Comparison of ENCODE assay signal across 10 cellular contexts in genomic region chr7:96495751-96496216, GRCh38.
DNase-seq lines count a peak whose midpoint lies in the region; ATAC-seq and TF ChIP-seq lines count a peak whose summit lies in the region.
"Had no signal": no experiment of that assay in that cellular context is flagged by ENCODE, and none has a peak within 500 bp of the region (broad histone marks: within the 10 kb centered on the region; RNA-seq: fewer than 3 reads in every experiment).

No MANE protein-coding gene starts in this region.

- H3K27ac ChIP-seq in HEK293 (ENCODE audit: extremely low read depth, low read depth, low read length), result no peak overlapping the region
- no peak overlapping the region for H3K27ac ChIP-seq in sigmoid colon
- H3K27ac ChIP-seq: SK-N-MC had no signal

- TF ChIP-seq CTCF in HEK293 (tag by site-specific recombination; IDR thresholded peaks at IDR 0.05), result no peak
- TF ChIP-seq CTCF in Calu3 (IDR thresholded peaks at IDR 0.05; ENCODE audit: unreplicated experiment), result no peak
- no peak for TF ChIP-seq CTCF in sigmoid colon (IDR thresholded peaks at IDR 0.05)

- TF ChIP-seq POLR2A in sigmoid colon (IDR thresholded peaks at IDR 0.05), result no peak

- peak overlapping the region; percentile 60 for H3K4me3 Mint-ChIP-seq in activated T-helper 1 cell treated with anti-CD3 and anti-CD28 coated beads, Interleukin-12 subunit alpha, Interleukin-12 subunit beta, Interleukin-2, Interleukin-4 antibody, amounts not matched to agents 30 ng/mL and 10 ng/mL and 1 ng/mL, durations not matched to agents 14 hours and 24 hours and 36 hours
- no peak overlapping the region for H3K4me3 Mint-ChIP-seq in Calu3 (ENCODE audit: low read depth, unreplicated experiment)

- H3K4me3 ChIP-seq in HEK293 (ENCODE audit: low read depth, low read length) (no peak overlapping the region), sigmoid colon (no peak overlapping the region)
- H3K4me3 ChIP-seq: SK-N-MC had no signal

- H3K9me3 Mint-ChIP-seq in activated T-helper 1 cell treated with anti-CD3 and anti-CD28 coated beads, Interleukin-12 subunit alpha, Interleukin-12 subunit beta, Interleukin-2, Interleukin-4 antibody, amounts not matched to agents 30 ng/mL and 10 ng/mL and 1 ng/mL, durations not matched to agents 14 hours and 24 hours and 36 hours, result no peaks in the 10 kb centered on the region
- H3K9me3 Mint-ChIP-seq in Calu3 (ENCODE audit: low read depth, unreplicated experiment), result no peaks in the 10 kb centered on the region

- peak; percentile 48 for ATAC-seq in GM18520 (IDR thresholded peaks at IDR 0.05; ENCODE audit: unreplicated experiment)
- no peak for ATAC-seq in HG03135 (IDR thresholded peaks at IDR 0.05; ENCODE audit: unreplicated experiment)

- peak overlapping the region; percentile 86 for H3K27ac Mint-ChIP-seq in activated T-helper 1 cell treated with anti-CD3 and anti-CD28 coated beads, Interleukin-12 subunit alpha, Interleukin-12 subunit beta, Interleukin-2, Interleukin-4 antibody, amounts not matched to agents 30 ng/mL and 10 ng/mL and 1 ng/mL, durations not matched to agents 14 hours and 24 hours and 36 hours
- no peak overlapping the region for H3K27ac Mint-ChIP-seq in Calu3 (ENCODE audit: unreplicated experiment)

- H3K4me1 Mint-ChIP-seq in activated T-helper 1 cell treated with anti-CD3 and anti-CD28 coated beads, Interleukin-12 subunit alpha, Interleukin-12 subunit beta, Interleukin-2, Interleukin-4 antibody, amounts not matched to agents 30 ng/mL and 10 ng/mL and 1 ng/mL, durations not matched to agents 14 hours and 24 hours and 36 hours (ENCODE audit: low read depth), result peaks cover 20% of the 10 kb centered on the region
- no peaks in the 10 kb centered on the region for H3K4me1 Mint-ChIP-seq in Calu3 (ENCODE audit: low read depth, unreplicated experiment)

- H3K4me1 ChIP-seq in HEK293 (ENCODE audit: control insufficient read depth, insufficient read depth, low read length), result no peaks in the 10 kb centered on the region
- no peaks in the 10 kb centered on the region for H3K4me1 ChIP-seq in sigmoid colon

- intact Hi-C loops in activated T-helper 1 cell treated with anti-CD3 and anti-CD28 coated beads, Interleukin-12 subunit alpha, Interleukin-12 subunit beta, Interleukin-2, Interleukin-4 antibody, amounts not matched to agents 30 ng/mL and 10 ng/mL and 1 ng/mL, durations not matched to agents 14 hours and 24 hours and 36 hours (cut with micrococcal nuclease), result loop anchor here (1.0 to 10.0 kb wide), 10 partner anchors 16 to 991 kb away; partner anchors contain the start of gene SDHAF3
- intact Hi-C loops in Calu3 (cut with micrococcal nuclease; ENCODE audit: unreplicated experiment), result no loop called here
- intact Hi-C loops in sigmoid colon (cut with DNase I), result no loop called here

- 41 to 42% methylated on average over 6 of the region's 6 CpGs for WGBS in sigmoid colon, 2 donors

- no peaks in the 10 kb centered on the region for H3K9me3 ChIP-seq in HEK293 (ENCODE audit: control insufficient read depth, insufficient read depth, low read depth, low read length)
- H3K9me3 ChIP-seq in sigmoid colon, result no peaks in the 10 kb centered on the region

- H3K36me3 ChIP-seq in HEK293 (ENCODE audit: control insufficient read depth in 2 of 2, insufficient read depth in 1 of 2, low read length in 2 of 2) (no peaks in the 10 kb centered on the region), sigmoid colon (no peaks in the 10 kb centered on the region)

- H3K27me3 Mint-ChIP-seq in activated T-helper 1 cell treated with anti-CD3 and anti-CD28 coated beads, Interleukin-12 subunit alpha, Interleukin-12 subunit beta, Interleukin-2, Interleukin-4 antibody, amounts not matched to agents 30 ng/mL and 10 ng/mL and 1 ng/mL, durations not matched to agents 14 hours and 24 hours and 36 hours (ENCODE audit: insufficient read depth), result peaks cover 7% of the 10 kb centered on the region
- H3K27me3 Mint-ChIP-seq in Calu3 (ENCODE audit: unreplicated experiment), result no peaks in the 10 kb centered on the region

- no TSS peak for BruUV-seq in Calu3 (replicated peaks; lab: Mats Ljungman, UMichigan)

- TF ChIP-seq EP300 in sigmoid colon (IDR thresholded peaks at IDR 0.05), result no peak

- DNase-seq in NCI-H2029 treated with DMSO at 0.1 percent for 48 hours (lab: John Stamatoyannopoulos, UW) (peak; percentile 97), Kasumi-1 (lab: John Stamatoyannopoulos, UW) (no peak), Calu3 (no peak), sigmoid colon (no peak)
- DNase-seq in activated T-helper 1 cell treated with anti-CD3 and anti-CD28 coated beads, Interleukin-12 subunit alpha, Interleukin-12 subunit beta, Interleukin-2, Interleukin-4 antibody, amounts not matched to agents 30 ng/mL and 10 ng/mL and 1 ng/mL, durations not matched to agents 14 hours and 24 hours and 36 hours (ENCODE audit: low spot score), result peak; percentile 15
- DNase-seq: head of caudate nucleus had no signal

- H3K36me3 Mint-ChIP-seq in activated T-helper 1 cell treated with anti-CD3 and anti-CD28 coated beads, Interleukin-12 subunit alpha, Interleukin-12 subunit beta, Interleukin-2, Interleukin-4 antibody, amounts not matched to agents 30 ng/mL and 10 ng/mL and 1 ng/mL, durations not matched to agents 14 hours and 24 hours and 36 hours (ENCODE audit: low read depth), result peaks cover 1% of the 10 kb centered on the region
- H3K36me3 Mint-ChIP-seq in Calu3 (ENCODE audit: insufficient read depth, unreplicated experiment), result no peaks in the 10 kb centered on the region

- no peaks in the 10 kb centered on the region for H3K27me3 ChIP-seq in sigmoid colon

- POLR2A ChIA-PET in HEK293 (lab: Yijun Ruan, JAX), result no interaction called here

- CTCF ChIA-PET in HEK293 (lab: Yijun Ruan, JAX), result no interaction called here
- CTCF ChIA-PET in Calu3 (lab: Charles Lee), result no interaction called here

TF ChIP-seq in HEK293, 187 proteins besides CTCF, POLR2A, EP300 and RAD21:
- no peak for TF ChIP-seq ZNF266 (tag by site-specific recombination; IDR thresholded peaks at IDR 0.05; ENCODE audit: low read depth)
- TF ChIP-seq ZNF335 (tag by site-specific recombination; conservative IDR thresholded peaks at IDR 0.05), result 0 out of 2 replicates have a peak, but pooled peaks have one; percentile 30

Comparison
In these comparisons a context has a peak if more than half of its experiments do, and no peak if none do; other contexts are left out.
1. DNase-seq: peak in NCI-H2029 treated with DMSO at 0.1 percent for 48 hours (single experiment) and activated T-helper 1 cell treated with anti-CD3 and anti-CD28 coated beads, Interleukin-12 subunit alpha, Interleukin-12 subunit beta, Interleukin-2, Interleukin-4 antibody, amounts not matched to agents 30 ng/mL and 10 ng/mL and 1 ng/mL, durations not matched to agents 14 hours and 24 hours and 36 hours (single experiment); none in Kasumi-1 (0 of 2), Calu3 (single experiment) and sigmoid colon (single experiment).